In the genomic region with DNA sequence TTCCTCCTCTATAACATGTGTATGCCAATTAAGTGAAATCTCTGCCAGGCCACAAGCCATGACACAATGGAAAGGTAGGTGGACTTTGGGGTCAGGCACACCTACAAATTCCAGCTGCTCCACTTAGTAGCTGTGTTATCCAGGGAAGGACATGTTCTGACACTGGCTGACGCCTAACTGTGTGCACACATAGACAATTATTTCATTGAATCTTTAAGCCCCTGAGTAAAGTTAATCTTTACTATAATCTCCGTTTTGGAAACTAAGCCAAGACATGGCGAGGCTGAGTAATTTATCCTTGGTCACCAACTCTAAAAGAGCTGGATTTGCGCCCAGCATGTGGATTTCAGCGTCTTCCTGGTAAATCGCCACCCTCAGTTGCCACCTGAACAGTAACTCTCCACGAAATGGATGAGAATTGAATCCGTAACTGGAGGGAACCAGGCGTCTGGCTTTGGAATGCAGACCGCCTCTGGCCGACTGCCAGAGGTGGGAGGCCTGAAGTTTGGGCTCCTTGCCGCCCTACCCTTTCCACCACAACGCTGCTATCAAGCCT, we compare ENCODE assay signal across 8 cellular contexts. TPM values are rescaled to one million over a fixed set of nuclear protein-coding genes. Genes with fewer than 3 reads are reported as not detected.
A peak's percentile ranks its signal among the peaks of the same experiment; 100 is the strongest.
DNase-seq lines count a peak whose midpoint lies in the region; ATAC-seq and TF ChIP-seq lines count a peak whose summit lies in the region.

No MANE protein-coding gene starts in this region.

- TF ChIP-seq POLR2A in testis (IDR thresholded peaks at IDR 0.05) = no peak

- 18 to 25% methylated on average over 13 of the region's 13 CpGs for WGBS in testis, 2 donors

- peak; percentile 73 for ATAC-seq in left colon

- peaks cover 34% of the 10 kb centered on the region for H3K36me3 Mint-ChIP-seq in HFFc6 (ENCODE audit: low read depth)
- H3K36me3 Mint-ChIP-seq in activated naive CD8-positive, alpha-beta T cell treated with anti-CD3 and anti-CD28 coated beads for 36 hours = peaks cover 26% of the 10 kb centered on the region

- no peak for TF ChIP-seq CTCF in AG10803 (conservative IDR thresholded peaks at IDR 0.05; ENCODE audit: low read length)
- TF ChIP-seq CTCF in HFFc6 (IDR thresholded peaks at IDR 0.05) = no peak
- no peak for TF ChIP-seq CTCF in testis (IDR thresholded peaks at IDR 0.05)
- TF ChIP-seq CTCF in GM10266 (IDR thresholded peaks at IDR 0.05; ENCODE audit: control insufficient read depth, insufficient read depth, low read depth, missing control alignments) = no peak

- no peak overlapping the region for H3K27ac ChIP-seq in testis

- H3K9me3 ChIP-seq in testis = no peaks in the 10 kb centered on the region

- intact Hi-C loops in left colon (cut with DNase I, micrococcal nuclease) (no loop called here), testis (cut with DNase I; ENCODE audit: low total_unique reads) (no loop called here)

- H3K27me3 ChIP-seq in testis = no peaks in the 10 kb centered on the region

- H3K27ac Mint-ChIP-seq in HFFc6 = peak overlapping the region; percentile 98
- peak overlapping the region; percentile 99 for H3K27ac Mint-ChIP-seq in activated naive CD8-positive, alpha-beta T cell treated with anti-CD3 and anti-CD28 coated beads for 36 hours

- H3K9me3 Mint-ChIP-seq in HFFc6 = no peaks in the 10 kb centered on the region
- no peaks in the 10 kb centered on the region for H3K9me3 Mint-ChIP-seq in activated naive CD8-positive, alpha-beta T cell treated with anti-CD3 and anti-CD28 coated beads for 36 hours

- peak; percentile 38 for DNase-seq in AG10803 (ENCODE audit: low read depth)
- DNase-seq in HFFc6 = peak; percentile 62
- no peak for DNase-seq in activated naive CD8-positive, alpha-beta T cell treated with anti-CD3 and anti-CD28 coated beads for 36 hours
- peak; percentile 23 to 68 for DNase-seq in left colon
- DNase-seq in testis = peak; percentile 30
- DNase-seq in stimulated activated CD4-positive, alpha-beta T cell treated with anti-CD3 and anti-CD28 coated beads, Interleukin-4, amount 100 ng/mL, for 4 hours = no peak
- no peak for DNase-seq in GM10266 (ENCODE audit: extremely low spot score)
- DNase-seq in activated CD4-positive, alpha-beta T cell treated with anti-CD3 and anti-CD28 coated beads for 48 hours = no peak

- peak overlapping the region; percentile 100 for H3K4me3 Mint-ChIP-seq in HFFc6
- peak overlapping the region; percentile 100 for H3K4me3 Mint-ChIP-seq in activated naive CD8-positive, alpha-beta T cell treated with anti-CD3 and anti-CD28 coated beads for 36 hours

- H3K4me1 ChIP-seq in testis = peaks cover 9% of the 10 kb centered on the region

- no peaks in the 10 kb centered on the region for H3K36me3 ChIP-seq in testis (ENCODE audit: low read depth, missing control alignments)

- H3K27me3 Mint-ChIP-seq in HFFc6 (ENCODE audit: insufficient read depth) = peaks cover 15% of the 10 kb centered on the region
- no peaks in the 10 kb centered on the region for H3K27me3 Mint-ChIP-seq in activated naive CD8-positive, alpha-beta T cell treated with anti-CD3 and anti-CD28 coated beads for 36 hours

- H3K4me3 ChIP-seq in AG10803 (ENCODE audit: low read length) (peak overlapping the region; percentile 4), testis (peak overlapping the region; percentile 78 to 98)

- H3K4me1 Mint-ChIP-seq in HFFc6 (ENCODE audit: low read depth) = peaks cover 51% of the 10 kb centered on the region
- H3K4me1 Mint-ChIP-seq in activated naive CD8-positive, alpha-beta T cell treated with anti-CD3 and anti-CD28 coated beads for 36 hours = peaks cover 12% of the 10 kb centered on the region

RNA-seq across cellular contexts. Expression of a gene that starts 0.9 kb away (rescaled TPM):
- total RNA-seq in HFFc6 (2021; fragmentation: NEBNext Ultra II Directional; extraction: Animal tissue kit (Norgen Biotek cat#: 25700)) = 100 to 1,000 TPM; 154 to 186 (median 163) TPM
- total RNA-seq in activated naive CD8-positive, alpha-beta T cell treated with anti-CD3 and anti-CD28 coated beads for 36 hours = 100 to 1,000 TPM; 396 to 457 TPM
- total RNA-seq in left colon (10 to 100 TPM; 52.1 to 71.4 TPM), testis (10 to 100 TPM; 41.9 to 49.5 TPM)
- 115 TPM for polyA plus RNA-seq in testis (ENCODE audit: insufficient read depth, low read depth, low replicate concordance)

Comparison
In these comparisons a context has a peak if more than half of its experiments do, and no peak if none do; other contexts are left out.
1. DNase-seq: peak in AG10803 (single experiment), HFFc6 (single experiment), left colon (2 of 2) and testis (single experiment); none in activated naive CD8-positive, alpha-beta T cell treated with anti-CD3 and anti-CD28 coated beads for 36 hours (single experiment), stimulated activated CD4-positive, alpha-beta T cell treated with anti-CD3 and anti-CD28 coated beads, Interleukin-4, amount 100 ng/mL, for 4 hours (0 of 2), GM10266 (single experiment) and activated CD4-positive, alpha-beta T cell treated with anti-CD3 and anti-CD28 coated beads for 48 hours (single experiment).